1 cellular context compared by ENCODE assay signal in the genomic region with DNA sequence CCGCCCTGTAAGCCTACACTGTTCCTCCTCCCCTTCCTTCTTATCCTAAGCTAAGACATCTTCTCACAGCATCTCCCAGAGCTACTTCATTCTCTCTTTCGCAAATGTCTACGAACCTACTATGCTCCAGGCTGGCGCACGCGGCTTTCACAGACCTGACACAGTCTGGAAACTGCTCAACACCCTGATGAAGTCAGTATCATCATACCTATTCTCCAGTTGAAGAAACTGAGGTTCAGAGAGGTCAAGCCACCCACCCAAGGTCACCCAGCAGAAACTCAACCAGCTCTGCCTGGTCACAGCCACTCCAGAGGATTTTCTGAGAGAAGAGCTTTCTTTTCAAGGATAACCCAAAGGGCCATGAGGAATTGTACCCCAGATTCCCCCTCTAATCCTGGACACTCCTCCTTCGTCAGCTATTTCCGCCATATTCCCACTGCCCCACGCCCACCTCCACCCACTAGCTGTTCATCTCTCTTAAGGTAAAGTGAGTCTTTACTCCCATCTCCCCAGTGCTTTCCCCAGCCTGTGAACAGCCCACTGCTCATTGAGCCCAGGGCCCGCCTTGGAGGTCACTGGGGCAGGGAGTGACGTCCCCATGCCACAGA.
TF ChIP-seq lines count a peak whose summit lies in the region.

No MANE protein-coding gene starts in this region.

TF ChIP-seq in WTC11, 78 proteins besides CTCF, POLR2A, EP300 and RAD21 (continued from another document):
- TF ChIP-seq, protein P1, sequence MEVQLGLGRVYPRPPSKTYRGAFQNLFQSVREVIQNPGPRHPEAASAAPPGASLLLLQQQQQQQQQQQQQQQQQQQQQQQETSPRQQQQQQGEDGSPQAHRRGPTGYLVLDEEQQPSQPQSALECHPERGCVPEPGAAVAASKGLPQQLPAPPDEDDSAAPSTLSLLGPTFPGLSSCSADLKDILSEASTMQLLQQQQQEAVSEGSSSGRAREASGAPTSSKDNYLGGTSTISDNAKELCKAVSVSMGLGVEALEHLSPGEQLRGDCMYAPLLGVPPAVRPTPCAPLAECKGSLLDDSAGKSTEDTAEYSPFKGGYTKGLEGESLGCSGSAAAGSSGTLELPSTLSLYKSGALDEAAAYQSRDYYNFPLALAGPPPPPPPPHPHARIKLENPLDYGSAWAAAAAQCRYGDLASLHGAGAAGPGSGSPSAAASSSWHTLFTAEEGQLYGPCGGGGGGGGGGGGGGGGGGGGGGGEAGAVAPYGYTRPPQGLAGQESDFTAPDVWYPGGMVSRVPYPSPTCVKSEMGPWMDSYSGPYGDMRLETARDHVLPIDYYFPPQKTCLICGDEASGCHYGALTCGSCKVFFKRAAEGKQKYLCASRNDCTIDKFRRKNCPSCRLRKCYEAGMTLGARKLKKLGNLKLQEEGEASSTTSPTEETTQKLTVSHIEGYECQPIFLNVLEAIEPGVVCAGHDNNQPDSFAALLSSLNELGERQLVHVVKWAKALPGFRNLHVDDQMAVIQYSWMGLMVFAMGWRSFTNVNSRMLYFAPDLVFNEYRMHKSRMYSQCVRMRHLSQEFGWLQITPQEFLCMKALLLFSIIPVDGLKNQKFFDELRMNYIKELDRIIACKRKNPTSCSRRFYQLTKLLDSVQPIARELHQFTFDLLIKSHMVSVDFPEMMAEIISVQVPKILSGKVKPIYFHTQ (CRISPR knock-in tag; IDR thresholded peaks at IDR 0.05): no peak
- TF ChIP-seq FOXJ3 (CRISPR knock-in tag; IDR thresholded peaks at IDR 0.05; ENCODE audit: borderline replicate concordance) (no peak), ATF1 (CRISPR knock-in tag; IDR thresholded peaks at IDR 0.05) (no peak), KAT7 (CRISPR knock-in tag; IDR thresholded peaks at IDR 0.05; ENCODE audit: borderline replicate concordance) (no peak), SP1 (CRISPR knock-in tag; conservative IDR thresholded peaks at IDR 0.05) (no peak), ZNF416 (CRISPR knock-in tag; IDR thresholded peaks at IDR 0.05) (no peak), ZNF671 (CRISPR knock-in tag; IDR thresholded peaks at IDR 0.05) (no peak), NR2C2 (CRISPR knock-in tag; IDR thresholded peaks at IDR 0.05) (no peak), GRHL2 (CRISPR knock-in tag; IDR thresholded peaks at IDR 0.05; ENCODE audit: insufficient replicate concordance, severe bottlenecking) (no peak), ZBTB21 (CRISPR knock-in tag; IDR thresholded peaks at IDR 0.05; ENCODE audit: borderline replicate concordance) (no peak), CREM (CRISPR knock-in tag; IDR thresholded peaks at IDR 0.05) (no peak)
- TF ChIP-seq, protein P2, sequence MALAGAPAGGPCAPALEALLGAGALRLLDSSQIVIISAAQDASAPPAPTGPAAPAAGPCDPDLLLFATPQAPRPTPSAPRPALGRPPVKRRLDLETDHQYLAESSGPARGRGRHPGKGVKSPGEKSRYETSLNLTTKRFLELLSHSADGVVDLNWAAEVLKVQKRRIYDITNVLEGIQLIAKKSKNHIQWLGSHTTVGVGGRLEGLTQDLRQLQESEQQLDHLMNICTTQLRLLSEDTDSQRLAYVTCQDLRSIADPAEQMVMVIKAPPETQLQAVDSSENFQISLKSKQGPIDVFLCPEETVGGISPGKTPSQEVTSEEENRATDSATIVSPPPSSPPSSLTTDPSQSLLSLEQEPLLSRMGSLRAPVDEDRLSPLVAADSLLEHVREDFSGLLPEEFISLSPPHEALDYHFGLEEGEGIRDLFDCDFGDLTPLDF (CRISPR knock-in tag; IDR thresholded peaks at IDR 0.05): no peak
